ENCODE assay signal across 25 cellular contexts in genomic region chr4:113935190-113935589, GRCh38. TPM values are rescaled to one million over a fixed set of nuclear protein-coding genes. Genes with fewer than 3 reads are reported as not detected.
DNase-seq lines count a peak whose midpoint lies in the region; ATAC-seq and TF ChIP-seq lines count a peak whose summit lies in the region.
"Had no signal": no experiment of that assay in that cellular context is flagged by ENCODE, and none has a peak within 500 bp of the region (broad histone marks: within the 10 kb centered on the region; RNA-seq: fewer than 3 reads in every experiment).

No MANE protein-coding gene starts in this region.

- no peak for TF ChIP-seq CTCF in osteocyte (IDR thresholded peaks at IDR 0.05)

- H3K4me1 Mint-ChIP-seq in osteocyte (ENCODE audit: unreplicated experiment) = peaks cover 39% of the 10 kb centered on the region
- no peaks in the 10 kb centered on the region for H3K4me1 Mint-ChIP-seq in stimulated activated naive CD8-positive, alpha-beta T cell treated with anti-CD3 and anti-CD28 coated beads, Interleukin-15, amount 100 ng/mL, for 72 hours
- H3K4me1 Mint-ChIP-seq: CD4-positive, alpha-beta memory T cell had no signal

- peak; percentile 69 to 71 for DNase-seq in NCI-H526 (lab: John Stamatoyannopoulos, UW)
- DNase-seq in amniotic epithelial cell (ENCODE audit: low read depth) = peak; percentile 48
- peak; percentile 12 for DNase-seq in fibroblast of gingiva (ENCODE audit: low read depth)
- no peak for DNase-seq in osteocyte (ENCODE audit: extremely low spot score, unreplicated experiment)
- DNase-seq in activated effector memory CD4-positive, alpha-beta T cell treated with anti-CD3 and anti-CD28 coated beads, Interleukin-2, amount 50 U/mL, for 16 hours = no peak
- no peak for DNase-seq in stimulated activated naive CD8-positive, alpha-beta T cell treated with anti-CD3 and anti-CD28 coated beads, Interleukin-15, amount 100 ng/mL, for 72 hours
- DNase-seq in occipital lobe (lab: John Stamatoyannopoulos, UW) = no peak
- DNase-seq: C1 segment of cervical spinal cord; CD4-positive, alpha-beta memory T cell; COR-L47; DMS53; H7; MG63; NCI-H1105 treated with DMSO at 0.1 percent for 48 hours; NCI-H146; NCI-H2029; NCI-H2227 treated with DMSO at 0.1 percent for 48 hours; NCI-H748 treated with DMSO at 0.1 percent for 48 hours; SJCRH30 had no signal

- no peak overlapping the region for H3K4me3 Mint-ChIP-seq in osteocyte (ENCODE audit: unreplicated experiment)
- no peak overlapping the region for H3K4me3 Mint-ChIP-seq in stimulated activated naive CD8-positive, alpha-beta T cell treated with anti-CD3 and anti-CD28 coated beads, Interleukin-15, amount 100 ng/mL, for 72 hours
- H3K4me3 Mint-ChIP-seq: CD4-positive, alpha-beta memory T cell had no signal

- no peaks in the 10 kb centered on the region for H3K27me3 Mint-ChIP-seq in osteocyte (ENCODE audit: unreplicated experiment)
- H3K27me3 Mint-ChIP-seq in stimulated activated naive CD8-positive, alpha-beta T cell treated with anti-CD3 and anti-CD28 coated beads, Interleukin-15, amount 100 ng/mL, for 72 hours = no peaks in the 10 kb centered on the region
- H3K27me3 Mint-ChIP-seq: CD4-positive, alpha-beta memory T cell had no signal

- peaks cover 21% of the 10 kb centered on the region for H3K9me3 Mint-ChIP-seq in osteocyte (ENCODE audit: unreplicated experiment)
- H3K9me3 Mint-ChIP-seq in stimulated activated naive CD8-positive, alpha-beta T cell treated with anti-CD3 and anti-CD28 coated beads, Interleukin-15, amount 100 ng/mL, for 72 hours = no peaks in the 10 kb centered on the region

- H3K27ac Mint-ChIP-seq in osteocyte (ENCODE audit: unreplicated experiment) = peak overlapping the region; percentile 25
- no peak overlapping the region for H3K27ac Mint-ChIP-seq in stimulated activated naive CD8-positive, alpha-beta T cell treated with anti-CD3 and anti-CD28 coated beads, Interleukin-15, amount 100 ng/mL, for 72 hours
- H3K27ac Mint-ChIP-seq: CD4-positive, alpha-beta memory T cell had no signal

- peaks cover 24% of the 10 kb centered on the region for H3K36me3 Mint-ChIP-seq in osteocyte (ENCODE audit: unreplicated experiment)

- no peak for ATAC-seq in stimulated activated naive CD8-positive, alpha-beta T cell treated with anti-CD3 and anti-CD28 coated beads, Interleukin-15, amount 100 ng/mL, for 72 hours
- ATAC-seq: A549, HepG2, K562, Right ventricle myocardium inferior, SK-N-SH treated with all-trans-retinoic acid at 6 μM for 48 hours had no signal

RNA-seq across cellular contexts. Expression of gene ARSJ, which starts 44.3 kb away (rescaled TPM):
- total RNA-seq in osteocyte = 61.7 and 63.3 TPM in 2 replicates
- 0.31 TPM for total RNA-seq in occipital lobe
- total RNA-seq: G401, HepG2, K562 had no signal

Comparison
In these comparisons a context has a peak if more than half of its experiments do, and no peak if none do; other contexts are left out.
1. DNase-seq: peak in NCI-H526 (2 of 2), amniotic epithelial cell (single experiment) and fibroblast of gingiva (single experiment); none in osteocyte (single experiment), activated effector memory CD4-positive, alpha-beta T cell treated with anti-CD3 and anti-CD28 coated beads, Interleukin-2, amount 50 U/mL, for 16 hours (single experiment), stimulated activated naive CD8-positive, alpha-beta T cell treated with anti-CD3 and anti-CD28 coated beads, Interleukin-15, amount 100 ng/mL, for 72 hours (0 of 2) and occipital lobe (single experiment).
2. RNA of gene ARSJ, which starts 44.3 kb away (total RNA-seq): 61.7 to 63.3 TPM in osteocyte; 0.31 TPM in occipital lobe (single experiment); every median in the first group is over 10 times any median in the second.